7 cellular contexts compared by ENCODE assay signal in the genomic region with DNA sequence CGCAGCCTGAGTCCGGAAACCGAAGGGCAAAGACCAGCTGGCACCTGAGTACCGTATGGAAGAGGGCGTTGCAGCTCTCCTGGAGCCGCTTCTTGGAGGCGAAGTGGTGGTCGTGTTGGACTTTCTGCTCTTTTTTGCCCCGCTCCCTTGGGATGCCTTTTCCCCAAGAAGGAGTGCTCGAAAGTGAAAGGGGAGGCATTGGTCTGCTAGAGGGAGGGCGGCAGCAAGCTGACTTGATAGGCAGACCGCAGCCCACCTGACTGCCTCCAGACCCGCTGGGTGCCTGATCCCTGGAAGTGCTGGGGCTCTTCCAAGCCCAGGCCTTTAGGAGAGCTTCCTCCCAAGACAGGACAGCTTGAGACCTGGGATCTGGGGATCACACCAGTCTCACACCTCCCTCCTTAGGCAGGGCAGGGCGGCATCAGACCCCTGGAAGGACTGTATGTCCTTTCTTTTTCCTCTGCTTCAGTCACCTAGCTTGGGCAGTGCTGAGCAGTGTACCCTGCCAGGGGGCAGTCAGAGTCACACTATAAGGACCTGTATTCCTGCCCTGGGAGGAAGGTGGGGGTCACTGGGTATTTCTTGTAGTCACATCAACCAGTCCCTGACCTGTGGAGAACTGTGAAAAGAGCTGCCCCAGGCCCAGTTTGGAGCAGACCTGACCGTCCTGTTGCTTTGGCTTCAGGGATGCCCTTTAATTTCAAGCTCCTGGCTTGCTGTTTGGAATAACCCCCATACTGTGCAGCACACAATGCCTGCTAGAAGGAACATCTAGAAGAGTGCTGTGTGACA. TPM values are rescaled to one million over a fixed set of nuclear protein-coding genes. Genes with fewer than 3 reads are reported as not detected.
DNase-seq lines count a peak whose midpoint lies in the region; ATAC-seq and TF ChIP-seq lines count a peak whose summit lies in the region.

No MANE protein-coding gene starts in this region.

- H3K4me3 ChIP-seq in KMS-11 (IDR thresholded peaks at IDR 0.05; ENCODE audit: insufficient read depth, low read depth, low read length) (no peak overlapping the region), urinary bladder (ENCODE audit: low read depth, low read length) (peak overlapping the region; percentile 98)

- peaks cover 8% of the 10 kb centered on the region for H3K27me3 Mint-ChIP-seq in central memory CD8-positive, alpha-beta T cell

- 14% methylated on average over 15 of the region's 15 CpGs for WGBS in urinary bladder

- H3K27ac Mint-ChIP-seq in central memory CD8-positive, alpha-beta T cell (ENCODE audit: low read depth) = no peak overlapping the region

- no peak for DNase-seq in central memory CD8-positive, alpha-beta T cell (ENCODE audit: low spot score in 2 of 2)
- DNase-seq in medulla oblongata (ENCODE audit: extremely low spot score) (peak; percentile 44), NOMO-1 (lab: John Stamatoyannopoulos, UW; ENCODE audit: unreplicated experiment in 2 of 2) (no peak)

- H3K4me2 ChIP-seq in KMS-11 = peak overlapping the region; percentile 45

- H3K4me1 Mint-ChIP-seq in central memory CD8-positive, alpha-beta T cell = peaks cover 20% of the 10 kb centered on the region

- no peaks in the 10 kb centered on the region for H3K36me3 ChIP-seq in KMS-11 (ENCODE audit: insufficient read depth)
- H3K36me3 ChIP-seq in urinary bladder (ENCODE audit: insufficient read depth) = no peaks in the 10 kb centered on the region

- H3K9me3 Mint-ChIP-seq in central memory CD8-positive, alpha-beta T cell = no peaks in the 10 kb centered on the region

- H3K27me3 ChIP-seq in KMS-11 (ENCODE audit: insufficient read depth, low read depth) = no peaks in the 10 kb centered on the region

- no peak for TF ChIP-seq CTCF in KMS-11 (conservative IDR thresholded peaks at IDR 0.05; ENCODE audit: low read depth, low read length)

- peak overlapping the region; percentile 94 for H3K4me3 Mint-ChIP-seq in central memory CD8-positive, alpha-beta T cell

- H3K27ac ChIP-seq in KMS-11 (no peak overlapping the region), urinary bladder (ENCODE audit: low read depth) (peak overlapping the region; percentile 11)

- H3K4me1 ChIP-seq in KMS-11 (ENCODE audit: low read depth, poor library complexity, severe bottlenecking) = peaks cover 3% of the 10 kb centered on the region
- H3K4me1 ChIP-seq in urinary bladder (ENCODE audit: insufficient read depth) = no peaks in the 10 kb centered on the region

- ATAC-seq in GM19395 (IDR thresholded peaks at IDR 0.05; ENCODE audit: unreplicated experiment) (peak; percentile 31), HG03439 (IDR thresholded peaks at IDR 0.05; ENCODE audit: unreplicated experiment) (no peak)
- no peak for ATAC-seq in central memory CD8-positive, alpha-beta T cell (replicated peaks; ENCODE audit: extremely low read depth, poor library complexity, severe bottlenecking)

- H3K9ac ChIP-seq in KMS-11 = no peak overlapping the region; the same call in 1 of the 2 replicates

- no peaks in the 10 kb centered on the region for H4K20me1 ChIP-seq in KMS-11 (ENCODE audit: insufficient read depth)

- peak overlapping the region; percentile 30 for H2AFZ ChIP-seq in KMS-11 (ENCODE audit: low read depth)

- H3K79me2 ChIP-seq in KMS-11 (ENCODE audit: insufficient read depth, low read depth) = no peaks in the 10 kb centered on the region

- H3K36me3 Mint-ChIP-seq in central memory CD8-positive, alpha-beta T cell (ENCODE audit: insufficient read depth) = no peaks in the 10 kb centered on the region

RNA-seq across cellular contexts. Expression of a gene that starts 2.1 kb away (rescaled TPM):
- total RNA-seq in urinary bladder = 11.7 TPM
- 1.4 TPM for polyA plus RNA-seq in urinary bladder

RNA-seq across cellular contexts. Expression of a gene that starts 40.3 kb away (rescaled TPM):
- 21.9 TPM for total RNA-seq in urinary bladder
- 22.0 TPM for polyA plus RNA-seq in urinary bladder
